1 cellular context compared by ENCODE assay signal in genomic region chr20:32189123-32189410, GRCh38.
TF ChIP-seq lines count a peak whose summit lies in the region.

No MANE protein-coding gene starts in this region.

TF ChIP-seq in HepG2, 621 proteins besides CTCF, POLR2A, EP300 and RAD21:
- TF ChIP-seq PHF8 (CRISPR knock-in tag; IDR thresholded peaks at IDR 0.05) (peak; percentile 12; the same call in 1 of the 2 replicates), AKAP8 (CRISPR knock-in tag; IDR thresholded peaks at IDR 0.05) (0 out of 2 replicates have a peak, but pooled peaks have one; percentile 12), ZBTB33 (CRISPR knock-in tag; IDR thresholded peaks at IDR 0.05) (peak; percentile 96), ZSCAN31 (CRISPR knock-in tag; IDR thresholded peaks at IDR 0.05; ENCODE audit: low read depth) (no peak), ZNF547 (CRISPR knock-in tag; IDR thresholded peaks at IDR 0.05) (no peak), ZNF687 (CRISPR knock-in tag; IDR thresholded peaks at IDR 0.05) (0 out of 2 replicates have a peak, but pooled peaks have one; percentile 26), ZBTB8A (CRISPR knock-in tag; IDR thresholded peaks at IDR 0.05; ENCODE audit: borderline replicate concordance, low read depth) (no peak), ARID4A (CRISPR knock-in tag; IDR thresholded peaks at IDR 0.05; ENCODE audit: borderline replicate concordance) (0 out of 2 replicates have a peak, but pooled peaks have one; percentile 30), DNMT1 (CRISPR knock-in tag; IDR thresholded peaks at IDR 0.05) (0 out of 2 replicates have a peak, but pooled peaks have one; percentile 14)
